In genomic region chr10:3226960-3227724, GRCh38 we compare ENCODE assay signal across 1 cellular context.
TF ChIP-seq lines count a peak whose summit lies in the region.

No MANE protein-coding gene starts in this region.

TF ChIP-seq in GM12878, 131 proteins besides CTCF, POLR2A, EP300 and RAD21:
- TF ChIP-seq, protein P1, sequence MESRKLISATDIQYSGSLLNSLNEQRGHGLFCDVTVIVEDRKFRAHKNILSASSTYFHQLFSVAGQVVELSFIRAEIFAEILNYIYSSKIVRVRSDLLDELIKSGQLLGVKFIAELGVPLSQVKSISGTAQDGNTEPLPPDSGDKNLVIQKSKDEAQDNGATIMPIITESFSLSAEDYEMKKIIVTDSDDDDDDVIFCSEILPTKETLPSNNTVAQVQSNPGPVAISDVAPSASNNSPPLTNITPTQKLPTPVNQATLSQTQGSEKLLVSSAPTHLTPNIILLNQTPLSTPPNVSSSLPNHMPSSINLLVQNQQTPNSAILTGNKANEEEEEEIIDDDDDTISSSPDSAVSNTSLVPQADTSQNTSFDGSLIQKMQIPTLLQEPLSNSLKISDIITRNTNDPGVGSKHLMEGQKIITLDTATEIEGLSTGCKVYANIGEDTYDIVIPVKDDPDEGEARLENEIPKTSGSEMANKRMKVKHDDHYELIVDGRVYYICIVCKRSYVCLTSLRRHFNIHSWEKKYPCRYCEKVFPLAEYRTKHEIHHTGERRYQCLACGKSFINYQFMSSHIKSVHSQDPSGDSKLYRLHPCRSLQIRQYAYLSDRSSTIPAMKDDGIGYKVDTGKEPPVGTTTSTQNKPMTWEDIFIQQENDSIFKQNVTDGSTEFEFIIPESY (IDR thresholded peaks at IDR 0.05), result no peak
- TF ChIP-seq ASH2L (IDR thresholded peaks at IDR 0.05; ENCODE audit: borderline replicate concordance, low read depth) (no peak), CBFB (IDR thresholded peaks at IDR 0.05; ENCODE audit: low read depth) (no peak), ATF7 (IDR thresholded peaks at IDR 0.05; ENCODE audit: low read depth) (no peak)
